In genomic region chr16:84093120-84093878, GRCh38 we compare ENCODE assay signal across 16 cellular contexts. TPM values are rescaled to one million over a fixed set of nuclear protein-coding genes. Genes with fewer than 3 reads are reported as not detected.
DNase-seq lines count a peak whose midpoint lies in the region; ATAC-seq and TF ChIP-seq lines count a peak whose summit lies in the region.
"Had no signal": no experiment of that assay in that cellular context is flagged by ENCODE, and none has a peak within 500 bp of the region (broad histone marks: within the 10 kb centered on the region; RNA-seq: fewer than 3 reads in every experiment).

No MANE protein-coding gene starts in this region.

- TF ChIP-seq CTCF in DND-41 (IDR thresholded peaks at IDR 0.05; ENCODE audit: borderline replicate concordance, extremely low read depth, low read length, poor library complexity, severe bottlenecking) (no peak), WERI-Rb-1 (IDR thresholded peaks at IDR 0.05; ENCODE audit: low read depth, low read length) (no peak), colonic mucosa (IDR thresholded peaks at IDR 0.05) (no peak), nephron progenitor cell (IDR thresholded peaks at IDR 0.05) (no peak)

- H3K27me3 Mint-ChIP-seq in nephron progenitor cell (ENCODE audit: low read depth, poor library complexity) = no peaks in the 10 kb centered on the region
- H3K27me3 Mint-ChIP-seq in T-helper 2 cell treated with Interferon-gamma antibody and Interleukin-4, amounts not matched to agents 5 μg/mL and 100 μg/mL, for 36 hours (ENCODE audit: low read depth) = no peaks in the 10 kb centered on the region
- H3K27me3 Mint-ChIP-seq: B cell; CD4-positive, alpha-beta T cell had no signal

- H4K20me1 ChIP-seq in DND-41 (ENCODE audit: insufficient read depth, low read length) = 0 out of 2 replicates have a peak, but pooled peaks cover 3% of the 10 kb centered on the region

- DNase-seq in DND-41 (no peak), WERI-Rb-1 (no peak), colonic mucosa (peak; percentile 49), nephron progenitor cell (no peak), NCI-H2081 treated with DMSO at 0.1 percent for 48 hours (lab: John Stamatoyannopoulos, UW) (no peak)
- DNase-seq in T-helper 2 cell treated with Interferon-gamma antibody and Interleukin-4, amounts not matched to agents 5 μg/mL and 100 μg/mL, for 36 hours (ENCODE audit: low spot score) = no peak
- DNase-seq: Calu3; CD4-positive, alpha-beta T cell; DMS 273 treated with DMSO at 0.1 percent for 48 hours had no signal

- H3K36me3 Mint-ChIP-seq in nephron progenitor cell (ENCODE audit: low read depth) = peaks cover 59% of the 10 kb centered on the region
- peaks cover 61% of the 10 kb centered on the region for H3K36me3 Mint-ChIP-seq in T-helper 2 cell treated with Interferon-gamma antibody and Interleukin-4, amounts not matched to agents 5 μg/mL and 100 μg/mL, for 36 hours (ENCODE audit: low read depth)

- intact Hi-C loops in colonic mucosa (cut with DNase I) = no loop called here

- peak overlapping the region; percentile 93 for H3K27ac Mint-ChIP-seq in nephron progenitor cell
- no peak overlapping the region for H3K27ac Mint-ChIP-seq in T-helper 2 cell treated with Interferon-gamma antibody and Interleukin-4, amounts not matched to agents 5 μg/mL and 100 μg/mL, for 36 hours
- H3K27ac Mint-ChIP-seq: B cell; CD4-positive, alpha-beta T cell had no signal

- peaks cover 88% of the 10 kb centered on the region for H3K36me3 ChIP-seq in DND-41 (ENCODE audit: insufficient read depth, low read length)
- H3K36me3 ChIP-seq in WERI-Rb-1 = peaks cover 37% of the 10 kb centered on the region
- H3K36me3 ChIP-seq in colonic mucosa = peaks cover 18% of the 10 kb centered on the region

- H3K4me3 ChIP-seq in DND-41 (ENCODE audit: low read depth in 1 of 2, low read length in 2 of 2) = no peak overlapping the region
- H3K4me3 ChIP-seq in WERI-Rb-1 (ENCODE audit: low read depth, low read length) = peak overlapping the region; percentile 16; the same call in 1 of the 2 replicates
- H3K4me3 ChIP-seq in colonic mucosa = no peak overlapping the region
- H3K4me3 ChIP-seq: GM12878, HAP-1 had no signal

- H3K4me2 ChIP-seq in DND-41 (ENCODE audit: insufficient read depth, low read length) = no peak overlapping the region

- no peaks in the 10 kb centered on the region for H3K9me3 Mint-ChIP-seq in nephron progenitor cell
- H3K9me3 Mint-ChIP-seq in T-helper 2 cell treated with Interferon-gamma antibody and Interleukin-4, amounts not matched to agents 5 μg/mL and 100 μg/mL, for 36 hours = no peaks in the 10 kb centered on the region
- H3K9me3 Mint-ChIP-seq: CD4-positive, alpha-beta T cell had no signal

- ATAC-seq in DND-41 (ENCODE audit: insufficient read depth, low read depth) (no peak), HG02981 (IDR thresholded peaks at IDR 0.05; ENCODE audit: unreplicated experiment) (no peak)
- ATAC-seq: GM12878 had no signal

- no peaks in the 10 kb centered on the region for H3K27me3 ChIP-seq in DND-41 (ENCODE audit: insufficient read depth, low read length, poor library complexity)
- H3K27me3 ChIP-seq in WERI-Rb-1 (ENCODE audit: insufficient read depth, low read depth, severe bottlenecking) = no peaks in the 10 kb centered on the region
- H3K27me3 ChIP-seq in colonic mucosa = no peaks in the 10 kb centered on the region

- H3K4me1 ChIP-seq in DND-41 (ENCODE audit: insufficient read depth, low read length) (peaks cover 56% of the 10 kb centered on the region), colonic mucosa (peaks cover 18% of the 10 kb centered on the region)
- H3K4me1 ChIP-seq: HAP-1 had no signal

- peak overlapping the region; percentile 41 for H3K27ac ChIP-seq in DND-41 (ENCODE audit: low read length)
- H3K27ac ChIP-seq in WERI-Rb-1 = peak overlapping the region; percentile 83
- H3K27ac ChIP-seq in colonic mucosa = no peak overlapping the region
- H3K27ac ChIP-seq: HL-60 had no signal

- no peaks in the 10 kb centered on the region for H3K9me3 ChIP-seq in DND-41 (ENCODE audit: insufficient read depth, low read length, severe bottlenecking)
- H3K9me3 ChIP-seq in WERI-Rb-1 (ENCODE audit: severe bottlenecking) = no peaks in the 10 kb centered on the region
- H3K9me3 ChIP-seq in colonic mucosa = no peaks in the 10 kb centered on the region
- H3K9me3 ChIP-seq: HAP-1 had no signal

- H2AFZ ChIP-seq in DND-41 (ENCODE audit: low read depth, low read length) = no peak overlapping the region

- H3K4me3 Mint-ChIP-seq in nephron progenitor cell = no peak overlapping the region
- H3K4me3 Mint-ChIP-seq in T-helper 2 cell treated with Interferon-gamma antibody and Interleukin-4, amounts not matched to agents 5 μg/mL and 100 μg/mL, for 36 hours = no peak overlapping the region
- H3K4me3 Mint-ChIP-seq: B cell; CD4-positive, alpha-beta T cell had no signal

- H3K9ac ChIP-seq in DND-41 (ENCODE audit: low read depth, low read length) = no peak overlapping the region
- peak overlapping the region in 1 of 2 donors; percentile 70 for H3K9ac ChIP-seq in colonic mucosa (ENCODE audit: low read depth in 2 of 2, low read length in 2 of 2)

- H3K4me1 Mint-ChIP-seq in nephron progenitor cell = no peaks in the 10 kb centered on the region
- H3K4me1 Mint-ChIP-seq in T-helper 2 cell treated with Interferon-gamma antibody and Interleukin-4, amounts not matched to agents 5 μg/mL and 100 μg/mL, for 36 hours (ENCODE audit: low read depth) = peaks cover 14% of the 10 kb centered on the region

- H3K79me2 ChIP-seq in DND-41 (ENCODE audit: insufficient read depth, low read length) = peaks cover 50% of the 10 kb centered on the region

RNA-seq across cellular contexts. Expression of gene MBTPS1, which starts 23.4 kb away (rescaled TPM):
- total RNA-seq in colonic mucosa = 10 to 100 TPM; 69.6 to 80.7 TPM

RNA-seq across cellular contexts. Expression of gene SLC38A8, which starts 50.7 kb away (rescaled TPM):
- not detected for total RNA-seq in colonic mucosa
- total RNA-seq: B cell; Calu3; CD4-positive, alpha-beta T cell; G401; GM12878; H1 had no signal

RNA-seq across cellular contexts. Expression of gene HSDL1, which starts 51.7 kb away (rescaled TPM):
- total RNA-seq in colonic mucosa = 10 to 100 TPM; 10.7 to 12.9 TPM

RNA-seq across cellular contexts. Expression of gene DNAAF1, which starts 51.8 kb away (rescaled TPM):
- under 1 TPM in 1 of 2 donors, not detected in 1; 0.20 TPM for total RNA-seq in colonic mucosa
- total RNA-seq: Calu3; CD4-positive, alpha-beta T cell; G401; GM12878 had no signal
